Comparison of ENCODE assay signal across 1 cellular context in genomic region chr1:207888647-207889046, GRCh38.
TF ChIP-seq lines count a peak whose summit lies in the region.

No MANE protein-coding gene starts in this region.

TF ChIP-seq in HCT116, 20 proteins besides CTCF, POLR2A, EP300 and RAD21 (continued from another document):
- TF ChIP-seq REST (IDR thresholded peaks at IDR 0.05; ENCODE audit: low read depth) (no peak), SP1 (IDR thresholded peaks at IDR 0.05; ENCODE audit: low read depth) (no peak), EZH2 (IDR thresholded peaks at IDR 0.05) (no peak), SIN3A (IDR thresholded peaks at IDR 0.05; ENCODE audit: low read depth) (no peak), EZH2phosphoT487 (IDR thresholded peaks at IDR 0.05; ENCODE audit: borderline replicate concordance) (no peak), FOSL1 (IDR thresholded peaks at IDR 0.05; ENCODE audit: low read depth) (no peak)
TF ChIP-seq in HCT116: peak in this region for 0.
